In the genomic region with DNA sequence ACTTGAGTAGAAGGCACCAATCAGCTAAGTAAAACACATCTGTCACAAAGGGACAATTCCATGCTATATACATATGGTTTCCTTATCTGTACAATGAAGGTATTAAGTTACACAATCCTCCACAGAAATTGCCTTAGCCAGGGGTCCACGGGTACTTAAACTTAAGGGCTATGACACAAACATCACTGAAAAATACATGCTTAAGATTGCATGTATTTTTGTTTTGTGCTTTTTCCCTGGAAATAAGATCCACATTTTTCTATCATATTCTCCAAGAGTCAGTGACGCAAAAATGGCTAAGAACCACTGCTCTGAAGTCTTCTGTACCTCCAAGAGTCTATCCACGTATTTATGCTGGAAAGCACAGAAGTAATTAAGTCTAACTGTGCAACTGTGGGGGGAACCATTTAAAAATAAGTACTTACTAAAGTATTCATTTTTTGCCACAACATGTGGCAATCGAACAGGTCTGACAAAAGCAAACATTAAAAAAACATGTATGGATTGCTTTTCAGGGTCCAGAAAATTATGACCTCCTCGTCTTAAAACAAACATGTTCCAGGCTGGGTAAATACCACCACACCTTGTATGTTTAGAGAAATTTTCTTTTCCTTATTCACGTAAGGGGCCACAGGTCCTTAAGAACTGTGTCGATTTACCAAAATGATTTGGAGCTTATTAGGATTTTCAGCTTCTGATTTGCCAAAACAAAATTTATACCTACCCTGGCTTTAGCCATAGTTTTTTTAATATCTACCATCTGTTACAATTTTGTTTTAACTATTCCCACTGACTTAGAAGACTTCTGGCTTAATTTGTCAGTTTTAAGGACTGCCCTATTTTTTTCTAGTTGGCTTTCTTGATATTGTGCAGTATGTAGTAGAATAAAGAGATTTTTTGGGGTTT, we compare ENCODE assay signal across 9 cellular contexts. TPM values are rescaled to one million over a fixed set of nuclear protein-coding genes. Genes with fewer than 3 reads are reported as not detected.
A peak's percentile ranks its signal among the peaks of the same experiment; 100 is the strongest.
DNase-seq lines count a peak whose midpoint lies in the region; ATAC-seq and TF ChIP-seq lines count a peak whose summit lies in the region.
"Had no signal": no experiment of that assay in that cellular context is flagged by ENCODE, and none has a peak within 500 bp of the region (broad histone marks: within the 10 kb centered on the region; RNA-seq: fewer than 3 reads in every experiment).

No MANE protein-coding gene starts in this region.

- no peaks in the 10 kb centered on the region for H3K9me3 Mint-ChIP-seq in T-helper 1 cell treated with Interleukin-12 subunit alpha and Interleukin-12 subunit beta and Interleukin-4 antibody, amounts not matched to agents 30 μg/mL and 1 μg/mL, for 36 hours
- H3K9me3 Mint-ChIP-seq in activated naive CD8-positive, alpha-beta T cell treated with anti-CD3 and anti-CD28 coated beads, Interleukin-2, amount 10 ng/mL, durations not matched to agents 7 days and 5 days = no peaks in the 10 kb centered on the region

- H3K27ac Mint-ChIP-seq in T-helper 1 cell treated with Interleukin-12 subunit alpha and Interleukin-12 subunit beta and Interleukin-4 antibody, amounts not matched to agents 30 μg/mL and 1 μg/mL, for 36 hours = peak overlapping the region; percentile 97
- peak overlapping the region; percentile 96 for H3K27ac Mint-ChIP-seq in activated naive CD8-positive, alpha-beta T cell treated with anti-CD3 and anti-CD28 coated beads, Interleukin-2, amount 10 ng/mL, durations not matched to agents 7 days and 5 days

- DNase-seq in T-helper 1 cell (no peak), kidney epithelial cell (ENCODE audit: low read depth) (no peak), superior temporal gyrus (ENCODE audit: extremely low spot score) (peak; percentile 18), middle frontal gyrus (ENCODE audit: extremely low spot score, low spot score) (no peak)
- DNase-seq in activated naive CD8-positive, alpha-beta T cell treated with anti-CD3 and anti-CD28 coated beads, Interleukin-2, amount 10 ng/mL, durations not matched to agents 7 days and 5 days = no peak
- no peak for DNase-seq in stimulated activated CD4-positive, alpha-beta T cell treated with anti-CD3 and anti-CD28 coated beads, Interleukin-4, amount 100 ng/mL, for 4 hours
- no peak for DNase-seq in stimulated activated CD4-positive, alpha-beta T cell treated with anti-CD3 and anti-CD28 coated beads, Interleukin-4, amount 100 ng/mL, for 1 hour
- DNase-seq: activated CD4-positive, CD25-positive, alpha-beta regulatory T cell had no signal

- no peak for TF ChIP-seq CTCF in kidney epithelial cell (IDR thresholded peaks at IDR 0.05; ENCODE audit: insufficient read depth, low read length, poor library complexity, severe bottlenecking)

- H3K36me3 Mint-ChIP-seq in T-helper 1 cell treated with Interleukin-12 subunit alpha and Interleukin-12 subunit beta and Interleukin-4 antibody, amounts not matched to agents 30 μg/mL and 1 μg/mL, for 36 hours (ENCODE audit: low read depth) = peaks cover 55% of the 10 kb centered on the region
- H3K36me3 Mint-ChIP-seq in activated naive CD8-positive, alpha-beta T cell treated with anti-CD3 and anti-CD28 coated beads, Interleukin-2, amount 10 ng/mL, durations not matched to agents 7 days and 5 days = peaks cover 56% of the 10 kb centered on the region

- no peaks in the 10 kb centered on the region for H3K27me3 ChIP-seq in kidney epithelial cell (ENCODE audit: control insufficient read depth, insufficient read depth, low read length)

- POLR2A ChIA-PET in activated naive CD8-positive, alpha-beta T cell treated with anti-CD3 and anti-CD28 coated beads, Interleukin-2, amount 10 ng/mL, durations not matched to agents 7 days and 5 days (lab: Charles Lee) = interaction anchor here (1.4 to 4.5 kb wide), 7 partner anchors 8 to 204 kb away, joined by 3 to 63 read pairs (median 27); partner anchors contain the start of gene SLC38A1

- H3K4me1 Mint-ChIP-seq in T-helper 1 cell treated with Interleukin-12 subunit alpha and Interleukin-12 subunit beta and Interleukin-4 antibody, amounts not matched to agents 30 μg/mL and 1 μg/mL, for 36 hours (ENCODE audit: low read depth) = peaks cover 61% of the 10 kb centered on the region
- H3K4me1 Mint-ChIP-seq in activated naive CD8-positive, alpha-beta T cell treated with anti-CD3 and anti-CD28 coated beads, Interleukin-2, amount 10 ng/mL, durations not matched to agents 7 days and 5 days = peaks cover 62% of the 10 kb centered on the region

- H3K36me3 ChIP-seq in kidney epithelial cell (ENCODE audit: control insufficient read depth, insufficient read depth, low read length) = no peaks in the 10 kb centered on the region

- no peak for ATAC-seq in activated naive CD8-positive, alpha-beta T cell treated with anti-CD3 and anti-CD28 coated beads, Interleukin-2, amount 10 ng/mL, durations not matched to agents 7 days and 5 days (ENCODE audit: low read depth)

- peak overlapping the region; percentile 96 for H3K4me3 ChIP-seq in kidney epithelial cell (ENCODE audit: low read depth, low read length)

- no peaks in the 10 kb centered on the region for H3K27me3 Mint-ChIP-seq in T-helper 1 cell treated with Interleukin-12 subunit alpha and Interleukin-12 subunit beta and Interleukin-4 antibody, amounts not matched to agents 30 μg/mL and 1 μg/mL, for 36 hours (ENCODE audit: low read depth)
- H3K27me3 Mint-ChIP-seq in activated naive CD8-positive, alpha-beta T cell treated with anti-CD3 and anti-CD28 coated beads, Interleukin-2, amount 10 ng/mL, durations not matched to agents 7 days and 5 days = no peaks in the 10 kb centered on the region

- peak overlapping the region; percentile 88 for H3K4me3 Mint-ChIP-seq in T-helper 1 cell treated with Interleukin-12 subunit alpha and Interleukin-12 subunit beta and Interleukin-4 antibody, amounts not matched to agents 30 μg/mL and 1 μg/mL, for 36 hours
- H3K4me3 Mint-ChIP-seq in activated naive CD8-positive, alpha-beta T cell treated with anti-CD3 and anti-CD28 coated beads, Interleukin-2, amount 10 ng/mL, durations not matched to agents 7 days and 5 days = peak overlapping the region; percentile 95

RNA-seq across cellular contexts. Expression of gene SLC38A2, which starts 2.8 kb away (rescaled TPM):
- total RNA-seq in activated naive CD8-positive, alpha-beta T cell treated with anti-CD3 and anti-CD28 coated beads, Interleukin-2, amount 10 ng/mL, durations not matched to agents 7 days and 5 days = 100 to 1,000 TPM; 227 to 253 TPM
- total RNA-seq in kidney epithelial cell = 263 and 291 TPM in 2 replicates
